23 cellular contexts compared by ENCODE assay signal in genomic region chr16:73794936-73795335, GRCh38.
DNase-seq lines count a peak whose midpoint lies in the region; ATAC-seq, FAIRE-seq and TF ChIP-seq lines count a peak whose summit lies in the region.
"Had no signal": no experiment of that assay in that cellular context is flagged by ENCODE, and none has a peak within 500 bp of the region (broad histone marks: within the 10 kb centered on the region; RNA-seq: fewer than 3 reads in every experiment).

No MANE protein-coding gene starts in this region.

- no peak overlapping the region for H3K9ac ChIP-seq in liver (ENCODE audit: low read depth in 1 of 2, low read length in 2 of 2)
- H3K9ac ChIP-seq in HepG2 (ENCODE audit: insufficient read depth, low read depth, low read length): no peak overlapping the region

- 56% methylated on average over 3 of the region's 3 CpGs for WGBS in liver
- 2% methylated on average over 3 of the region's 3 CpGs for WGBS in HepG2 (ENCODE audit: low lambda C conversion rate)
- WGBS in heart left ventricle, 4 donors: 31 to 48% (median 36%) methylated on average over 3 of the region's 3 CpGs
- WGBS in prostate gland: 23% methylated on average over 3 of the region's 3 CpGs

- H3K4me3 ChIP-seq in liver (ENCODE audit: low read depth in 1 of 3, low read length in 3 of 3) (no peak overlapping the region), HepG2 (replicated peaks in 1 of 3; ENCODE audit: insufficient read depth in 1 of 3, low read depth in 2 of 3, low read length in 3 of 3) (no peak overlapping the region), heart left ventricle (no peak overlapping the region), prostate gland (no peak overlapping the region)
- H3K4me3 ChIP-seq: colonic mucosa, SK-N-MC had no signal

- POLR2A ChIA-PET in HepG2 (lab: Yijun Ruan, JAX) (no interaction called here), HEK293T (lab: Yijun Ruan, JAX) (no interaction called here)

- no peak overlapping the region for H2AFZ ChIP-seq in HepG2 (ENCODE audit: low read length)

- no peak for TF ChIP-seq EP300 in HepG2 (IDR thresholded peaks at IDR 0.05; ENCODE audit: low read depth in 2 of 2, low read length in 2 of 2)
- no peak for TF ChIP-seq EP300 in HepG2 (CRISPR knock-in tag; IDR thresholded peaks at IDR 0.05; ENCODE audit: borderline replicate concordance)

- ATAC-seq in HepG2: no peak
- ATAC-seq in heart left ventricle: peak; percentile 69 to 88 (median 86)
- ATAC-seq in HG03378 (IDR thresholded peaks at IDR 0.05; ENCODE audit: unreplicated experiment): no peak
- no peak for ATAC-seq in HG02973 (IDR thresholded peaks at IDR 0.05; ENCODE audit: unreplicated experiment)
- ATAC-seq: esophagus mucosa; stimulated activated naive CD8-positive, alpha-beta T cell treated with anti-CD3 and anti-CD28 coated beads, Interleukin-15, Interleukin-2, amounts not matched to agents 100 U/mL and 50 U/mL, for 24 hours had no signal

- no peak overlapping the region for H3K4me2 ChIP-seq in HepG2 (ENCODE audit: low read depth, low read length)

- H3K27ac ChIP-seq in liver (ENCODE audit: low read depth in 1 of 2, low read length in 2 of 2) (no peak overlapping the region), HepG2 (ENCODE audit: extremely low read length, insufficient read depth, low read length) (no peak overlapping the region), heart left ventricle (peak overlapping the region in 8 of 12 donors; percentile 4 to 70 (median 18)), prostate gland (no peak overlapping the region)
- H3K27ac ChIP-seq: colonic mucosa, SK-N-MC had no signal

- no peak for FAIRE-seq in HepG2 (lab: Jason Lieb, UNC)
- FAIRE-seq: G401.6 had no signal

- DNase-seq in HepG2 (ENCODE audit: low spot score) (no peak), heart left ventricle (peak; percentile 19 to 67 (median 41)), prostate gland (ENCODE audit: low spot score) (peak; percentile 5), HEK293T (ENCODE audit: extremely low spot score) (no peak)
- no peak for DNase-seq in activated CD8-positive, alpha-beta memory T cell treated with anti-CD3 and anti-CD28 coated beads for 24 hours
- DNase-seq: 8988T; activated naive CD4-positive, alpha-beta T cell; activated T-cell treated with anti-CD3 and anti-CD28 coated beads, Interleukin-2, amount 50 U/mL, for 24 hours; colonic mucosa; DMS53; GOT3; mesenchymal stem cell; NCI-H1436 treated with DMSO at 0.1 percent for 48 hours; retina; RPMI8226; stimulated activated naive CD8-positive, alpha-beta T cell treated with anti-CD3 and anti-CD28 coated beads, Interleukin-15, Interleukin-2, amounts not matched to agents 100 U/mL and 50 U/mL, for 24 hours; trophoblast cell had no signal

- no TSS peak for BruUV-seq in HepG2 (replicated peaks; lab: Mats Ljungman, UMichigan)

- TF ChIP-seq CTCF in liver (IDR thresholded peaks at IDR 0.05; ENCODE audit: low read depth, low read length, missing input control): no peak
- no peak for TF ChIP-seq CTCF in HepG2 (CRISPR knock-in tag; IDR thresholded peaks at IDR 0.05)
- no peak for TF ChIP-seq CTCF in heart left ventricle (IDR thresholded peaks at IDR 0.05)
- no peak for TF ChIP-seq CTCF in prostate gland (IDR thresholded peaks at IDR 0.05)

- TF ChIP-seq RAD21 in liver (IDR thresholded peaks at IDR 0.05): no peak
- no peak for TF ChIP-seq RAD21 in HepG2 (CRISPR knock-in tag; IDR thresholded peaks at IDR 0.05)

- H4K20me1 ChIP-seq in HepG2 (ENCODE audit: insufficient read depth, low read length): no peaks in the 10 kb centered on the region

- in situ Hi-C loops in HepG2 (cut with HindIII; ENCODE audit: extremely low pct_ligation_motif_present, low pct_unique_long_range_greater_than_20kb): no loop called here

- intact Hi-C loops in HepG2 (cut with micrococcal nuclease; ENCODE audit: unreplicated experiment) (no loop called here), heart left ventricle (cut with DNase I) (no loop called here), prostate gland (cut with DNase I) (loop anchor here (10.0 kb wide), 1 partner anchor 80 kb away; no protein-coding TSS in a partner anchor)

- no peaks in the 10 kb centered on the region for H3K79me2 ChIP-seq in HepG2 (ENCODE audit: insufficient read depth, low read length)

- TF ChIP-seq POLR2A in HepG2 (IDR thresholded peaks at IDR 0.05; ENCODE audit: insufficient read depth in 1 of 2, low read depth in 2 of 2, low read length in 2 of 2): no peak
- no peak for TF ChIP-seq POLR2A in heart left ventricle (IDR thresholded peaks at IDR 0.05)
- TF ChIP-seq POLR2A in prostate gland (IDR thresholded peaks at IDR 0.05): no peak

- H3K27me3 ChIP-seq in liver (ENCODE audit: control insufficient read depth in 4 of 4, insufficient read depth in 4 of 4, low read length in 3 of 4): peaks cover 0 to 5% (median 0%) of the 10 kb centered on the region in 4 donors
- no peaks in the 10 kb centered on the region for H3K27me3 ChIP-seq in HepG2 (ENCODE audit: control insufficient read depth in 1 of 2, insufficient read depth in 2 of 2, low read length in 2 of 2)
- no peaks in the 10 kb centered on the region for H3K27me3 ChIP-seq in heart left ventricle
- no peaks in the 10 kb centered on the region for H3K27me3 ChIP-seq in prostate gland (replicated peaks; ENCODE audit: insufficient read depth)
- H3K27me3 ChIP-seq: colonic mucosa had no signal

- CTCF ChIA-PET in HepG2 (lab: Yijun Ruan, JAX; ENCODE audit: low intra/inter-chr PET ratio, low total read pairs) (no interaction called here), HEK293T (lab: Yijun Ruan, JAX) (no interaction called here)

- H3K4me1 ChIP-seq in liver (ENCODE audit: control insufficient read depth in 4 of 4, insufficient read depth in 4 of 4, low read length in 3 of 4) (no peaks in the 10 kb centered on the region), HepG2 (ENCODE audit: insufficient read depth, low read length) (no peaks in the 10 kb centered on the region), heart left ventricle (peaks cover 0 to 26% (median 2%) of the 10 kb centered on the region in 12 donors), prostate gland (replicated peaks) (no peaks in the 10 kb centered on the region)
- H3K4me1 ChIP-seq: colonic mucosa had no signal

- H3K36me3 ChIP-seq in liver (ENCODE audit: control insufficient read depth in 4 of 4, insufficient read depth in 3 of 4, low read depth in 1 of 4, low read length in 3 of 4) (no peaks in the 10 kb centered on the region), HepG2 (replicated peaks in 1 of 2; ENCODE audit: control insufficient read depth in 1 of 2, insufficient read depth in 2 of 2, low read length in 2 of 2) (no peaks in the 10 kb centered on the region), heart left ventricle (no peaks in the 10 kb centered on the region), prostate gland (no peaks in the 10 kb centered on the region)
- H3K36me3 ChIP-seq: colonic mucosa had no signal

- H3K9me3 ChIP-seq in liver (ENCODE audit: control insufficient read depth in 4 of 4, low read length in 3 of 4) (no peaks in the 10 kb centered on the region), HepG2 (ENCODE audit: low read length) (no peaks in the 10 kb centered on the region), heart left ventricle (no peaks in the 10 kb centered on the region), prostate gland (no peaks in the 10 kb centered on the region)
- H3K9me3 ChIP-seq: colonic mucosa had no signal

TF ChIP-seq in liver, 16 proteins besides CTCF, POLR2A, EP300 and RAD21:
- TF ChIP-seq NR2F2 (IDR thresholded peaks at IDR 0.05) (peak; percentile 32), MAX (IDR thresholded peaks at IDR 0.05) (no peak), JUND (IDR thresholded peaks at IDR 0.05) (no peak), GABPA (IDR thresholded peaks at IDR 0.05 in 1 of 2, conservative IDR thresholded peaks at IDR 0.05 in 1 of 2) (no peak), RXRA (IDR thresholded peaks at IDR 0.05) (no peak)

TF ChIP-seq in HepG2, 621 proteins besides CTCF, POLR2A, EP300 and RAD21 (continues in another document):
- TF ChIP-seq ZNF773 (CRISPR knock-in tag; IDR thresholded peaks at IDR 0.05; ENCODE audit: borderline replicate concordance) (no peak), SYNCRIP (IDR thresholded peaks at IDR 0.05; ENCODE audit: insufficient read depth, low read depth, low read length) (no peak), CEBPG (CRISPR knock-in tag; IDR thresholded peaks at IDR 0.05) (no peak), YEATS2 (CRISPR knock-in tag; IDR thresholded peaks at IDR 0.05; ENCODE audit: borderline replicate concordance) (no peak)

TF ChIP-seq in HEK293T, 16 proteins besides CTCF, POLR2A, EP300 and RAD21:
- no peak for TF ChIP-seq L3MBTL2 (conservative IDR thresholded peaks at IDR 0.05)

Comparison
In these comparisons a context has a peak if more than half of its experiments do, and no peak if none do; other contexts are left out.
1. H3K27ac ChIP-seq: peak in heart left ventricle (8 of 12); none in liver (0 of 2), HepG2 (single experiment) and prostate gland (0 of 2).
2. ATAC-seq: peak in heart left ventricle (4 of 4); none in HepG2 (single experiment), HG03378 (single experiment) and HG02973 (single experiment).
3. DNase-seq: peak in heart left ventricle (5 of 5) and prostate gland (single experiment); none in HepG2 (single experiment), HEK293T (single experiment) and activated CD8-positive, alpha-beta memory T cell treated with anti-CD3 and anti-CD28 coated beads for 24 hours (single experiment).